Comparison of ENCODE assay signal across 1 cellular context in the genomic region with DNA sequence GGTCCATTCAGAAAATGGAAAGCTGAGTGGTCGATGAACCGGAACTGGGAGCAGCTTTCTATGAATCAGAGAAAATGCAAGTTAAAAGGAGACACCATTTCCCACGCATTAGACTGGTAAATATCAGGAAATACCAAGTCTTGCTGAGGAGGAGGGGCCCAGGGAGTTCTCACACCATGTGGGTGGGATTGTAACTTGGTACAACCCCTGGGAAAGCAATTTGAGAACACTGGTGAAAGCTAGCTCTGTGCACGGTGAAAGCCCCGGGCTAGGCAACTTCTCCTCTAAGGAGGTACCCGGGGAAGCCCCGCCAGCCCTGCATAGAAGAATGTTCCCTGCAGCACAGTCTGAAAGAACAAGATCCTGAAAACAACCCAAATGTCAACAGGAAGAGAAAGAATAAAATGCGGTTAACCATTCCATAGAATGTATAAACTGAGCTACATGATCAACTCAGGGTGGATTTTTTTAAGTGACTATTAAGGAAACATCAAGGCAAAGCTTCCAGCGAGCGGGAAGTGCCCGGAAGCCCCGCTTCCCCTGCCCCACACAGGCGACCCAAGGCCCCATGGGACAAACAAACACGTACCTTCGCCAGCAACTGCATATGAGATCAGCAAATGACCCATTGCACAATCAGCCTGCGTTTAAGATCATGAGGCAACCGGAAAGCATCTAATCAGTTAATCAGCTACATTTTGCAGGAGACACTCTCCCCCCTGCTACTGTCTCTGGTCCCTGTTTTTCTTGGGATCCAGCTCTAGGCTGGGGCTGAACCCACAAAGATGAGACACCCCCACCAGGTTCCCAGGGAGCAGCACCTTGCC.
TF ChIP-seq lines count a peak whose summit lies in the region.

No MANE protein-coding gene starts in this region.

TF ChIP-seq in GM12878, 131 proteins besides CTCF, POLR2A, EP300 and RAD21:
- TF ChIP-seq BHLHE40 (IDR thresholded peaks at IDR 0.05; ENCODE audit: borderline replicate concordance in 1 of 2, low read depth in 2 of 2, low read length in 1 of 2) (peak; percentile 27 to 53; a peak in 2 of 4 replicates), MEF2B (IDR thresholded peaks at IDR 0.05; ENCODE audit: partially characterized antibody, poor library complexity, severe bottlenecking) (peak; percentile 51), ATF7 (IDR thresholded peaks at IDR 0.05; ENCODE audit: low read depth) (peak; percentile 64), IKZF1 (conservative IDR thresholded peaks at IDR 0.05) (no peak), DPF2 (IDR thresholded peaks at IDR 0.05) (no peak), CHD1 (IDR thresholded peaks at IDR 0.05; ENCODE audit: low read depth, low read length) (peak; percentile 83; the same call in 1 of the 2 replicates), PAX5 (IDR thresholded peaks at IDR 0.05; ENCODE audit: borderline replicate concordance, low read depth, low read length) (peak; percentile 50; the same call in 1 of the 2 replicates), FOXK2 (IDR thresholded peaks at IDR 0.05) (peak; percentile 42; the same call in 1 of the 2 replicates)
TF ChIP-seq in GM12878: peak in this region for 6.
